Comparison of ENCODE assay signal across 8 cellular contexts in the genomic region with DNA sequence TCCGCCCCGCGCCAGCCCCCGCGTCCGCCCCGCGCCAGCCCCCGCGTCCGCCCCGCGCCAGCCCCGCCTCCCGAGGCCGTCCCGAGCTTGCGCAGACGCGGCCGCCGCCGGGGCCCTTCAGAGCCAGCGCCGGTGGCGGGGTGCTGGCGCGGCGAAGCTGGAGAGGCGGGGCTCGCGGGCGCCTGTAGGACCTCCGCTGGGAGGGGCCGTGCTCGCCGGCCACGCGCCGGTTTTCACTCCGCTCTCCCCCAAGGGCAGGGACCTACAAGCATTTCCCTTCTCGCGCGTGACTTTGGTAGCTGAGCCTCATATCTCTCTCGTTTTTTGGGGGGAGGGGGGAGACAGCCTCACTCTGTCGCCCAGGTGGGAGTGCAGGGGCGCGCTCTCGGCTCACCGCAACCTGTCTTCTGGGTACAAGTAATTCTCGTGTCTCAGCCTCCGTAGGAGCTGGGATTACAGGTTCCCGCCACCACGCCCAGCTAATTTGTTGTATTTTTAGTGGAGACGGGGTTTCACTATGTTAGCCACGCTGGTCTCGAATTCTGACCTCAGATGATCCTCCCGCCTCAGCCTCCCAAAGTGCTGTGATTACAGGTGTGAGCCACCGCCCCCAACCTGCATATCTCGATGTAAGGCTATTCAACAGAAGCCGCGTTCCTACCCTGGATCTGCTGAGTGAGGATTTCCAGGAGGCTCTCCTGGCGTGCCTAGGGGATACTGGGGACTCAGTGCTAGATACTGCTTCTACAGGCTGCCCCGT. TPM values are rescaled to one million over a fixed set of nuclear protein-coding genes. Genes with fewer than 3 reads are reported as not detected.
DNase-seq lines count a peak whose midpoint lies in the region; ATAC-seq and TF ChIP-seq lines count a peak whose summit lies in the region.

Gene ZNF514, minus strand, starts transcription at position 159 of the 760 bp plus-strand sequence. CDS start 6,595 bp downstream, outside the sequence.

- no peak within 1 kb of the TSS for H3K27ac ChIP-seq in KMS-11
- no peak within 1 kb of the TSS for H3K27ac ChIP-seq in SK-N-MC

- H3K79me2 ChIP-seq in KMS-11 (ENCODE audit: insufficient read depth, low read depth) = no peaks in the 10 kb centered on the region

- H3K4me2 ChIP-seq in KMS-11 = peak within 1 kb of the TSS; percentile 57; the same call in 1 of the 2 replicates

- H4K20me1 ChIP-seq in KMS-11 (ENCODE audit: insufficient read depth) = no peaks in the 10 kb centered on the region

- peak within 1 kb of the TSS; percentile 81 for H2AFZ ChIP-seq in KMS-11 (ENCODE audit: low read depth)

- TF ChIP-seq CTCF in KMS-11 (conservative IDR thresholded peaks at IDR 0.05; ENCODE audit: low read depth, low read length) = no peak

- ATAC-seq in GM21723 (IDR thresholded peaks at IDR 0.05; ENCODE audit: unreplicated experiment) = peak; percentile 86

- DNase-seq in DMS79 treated with DMSO at 0.1 percent for 48 hours (lab: John Stamatoyannopoulos, UW) (peak; percentile 38), SK-N-MC (ENCODE audit: low read depth, low spot score) (no peak), glomerular visceral epithelial cell (ENCODE audit: extremely low spot score) (peak; percentile 65), occipital lobe (lab: John Stamatoyannopoulos, UW) (peak; percentile 59), superior temporal gyrus (ENCODE audit: extremely low spot score) (peak; percentile 72)
- peak; percentile 80 for DNase-seq in activated naive CD4-positive, alpha-beta T cell treated with anti-CD3 and anti-CD28 coated beads, Interleukin-2, amount 50 U/mL, for 16 hours

- no peaks in the 10 kb centered on the region for H3K9me3 ChIP-seq in SK-N-MC (ENCODE audit: low read depth, low read length)

- H3K27me3 ChIP-seq in KMS-11 (ENCODE audit: insufficient read depth, low read depth) = no peaks in the 10 kb centered on the region

- H3K4me1 ChIP-seq in KMS-11 (ENCODE audit: low read depth, poor library complexity, severe bottlenecking) = peaks cover 5% of the 10 kb centered on the region

- H3K9ac ChIP-seq in KMS-11 (peak within 1 kb of the TSS; percentile 32; the same call in 1 of the 2 replicates), SK-N-MC (ENCODE audit: insufficient read length) (peak within 1 kb of the TSS; percentile 41)

- H3K4me3 ChIP-seq in KMS-11 (IDR thresholded peaks at IDR 0.05; ENCODE audit: insufficient read depth, low read depth, low read length) (no peak within 1 kb of the TSS), SK-N-MC (peak within 1 kb of the TSS; percentile 70)

- H3K36me3 ChIP-seq in KMS-11 (ENCODE audit: insufficient read depth) (no peaks in the 10 kb centered on the region), SK-N-MC (ENCODE audit: insufficient read depth, low read length) (no peaks in the 10 kb centered on the region)

RNA-seq across cellular contexts. Expression of gene ZNF514, which starts in this region (rescaled TPM):
- 35.9 TPM for total RNA-seq in occipital lobe
